ENCODE assay signal across 8 cellular contexts in genomic region chr20:354298-354977, GRCh38. TPM values are rescaled to one million over a fixed set of nuclear protein-coding genes. Genes with fewer than 3 reads are reported as not detected.
DNase-seq lines count a peak whose midpoint lies in the region; ATAC-seq, FAIRE-seq and TF ChIP-seq lines count a peak whose summit lies in the region.

No MANE protein-coding gene starts in this region.

- ATAC-seq in HCT116 = peak; percentile 99

- no peaks in the 10 kb centered on the region for H3K9me2 ChIP-seq in HCT116 (ENCODE audit: insufficient read depth)

- peaks cover 0 to 8% of the 10 kb centered on the region in 2 experiments; a peak in 3 of 4 replicates for H3K4me1 ChIP-seq in HCT116 (ENCODE audit: control insufficient read depth in 1 of 2, insufficient read depth in 2 of 2, low read length in 2 of 2)
- H3K4me1 ChIP-seq in cardiac muscle cell (ENCODE audit: low read depth) = no peaks in the 10 kb centered on the region

- no peaks in the 10 kb centered on the region for H4K20me1 ChIP-seq in HCT116 (ENCODE audit: insufficient read depth)

- H3K79me2 ChIP-seq in HCT116 (ENCODE audit: insufficient read depth, low read length) = no peaks in the 10 kb centered on the region

- no peak for TF ChIP-seq POLR2A in HCT116 (IDR thresholded peaks at IDR 0.05; ENCODE audit: borderline replicate concordance, extremely low read depth, insufficient read depth, insufficient read length)

- intact Hi-C loops in HCT116 (cut with micrococcal nuclease) = loop anchor here (1.0 to 5.0 kb wide), 6 partner anchors 63 to 383 kb away; no protein-coding TSS in a partner anchor

- peak overlapping the region; percentile 41; the same call in 1 of the 2 replicates for H3K4me2 ChIP-seq in HCT116 (ENCODE audit: low read length)

- no peaks in the 10 kb centered on the region for H3K9me3 ChIP-seq in HCT116 (ENCODE audit: control insufficient read depth in 1 of 2, insufficient read depth in 1 of 2, low read depth in 1 of 2, low read length in 2 of 2)
- H3K9me3 ChIP-seq in cardiac muscle cell (ENCODE audit: low read depth) = no peaks in the 10 kb centered on the region

- H3K9me3 Mint-ChIP-seq in activated naive CD4-positive, alpha-beta T cell treated with anti-CD3 and anti-CD28 coated beads, Interleukin-2, amount 10 ng/mL, durations not matched to agents 7 days and 5 days = no peaks in the 10 kb centered on the region

- H2AFZ ChIP-seq in HCT116 (ENCODE audit: low read depth, low read length, poor library complexity, severe bottlenecking) = no peak overlapping the region

- POLR2A ChIA-PET in HCT116 (lab: Charles Lee) = interaction anchor here (0.6 to 20.0 kb wide), 4 partner anchors 8 to 77 kb away, joined by 3 to 779 read pairs (median 5); partner anchors contain the start of gene TRIB3

- RAD21 ChIA-PET in HCT116 (lab: Charles Lee; ENCODE audit: low non-redundant PET in 1 of 2, low total read pairs in 2 of 2, uncharacterized antibody in 2 of 2, unreplicated experiment in 2 of 2) = no interaction called here

- TF ChIP-seq RAD21 in HCT116 (IDR thresholded peaks at IDR 0.05; ENCODE audit: low read depth) = peak; percentile 99

- H3K27me3 Mint-ChIP-seq in activated naive CD4-positive, alpha-beta T cell treated with anti-CD3 and anti-CD28 coated beads, Interleukin-2, amount 10 ng/mL, durations not matched to agents 7 days and 5 days = peaks cover 25% of the 10 kb centered on the region

- peak; percentile 90 to 94 (median 91) for TF ChIP-seq CTCF in HCT116 (IDR thresholded peaks at IDR 0.05 in 2 of 3, conservative IDR thresholded peaks at IDR 0.05 in 1 of 3; ENCODE audit: borderline replicate concordance in 1 of 3, insufficient read depth in 1 of 3, low read depth in 2 of 3, low read length in 2 of 3)
- TF ChIP-seq CTCF in cardiac muscle cell (IDR thresholded peaks at IDR 0.05; ENCODE audit: low read depth, low read length) = peak; percentile 90

- peaks cover 13% of the 10 kb centered on the region for H3K4me1 Mint-ChIP-seq in activated naive CD4-positive, alpha-beta T cell treated with anti-CD3 and anti-CD28 coated beads, Interleukin-2, amount 10 ng/mL, durations not matched to agents 7 days and 5 days

- no peak overlapping the region for H3K9ac ChIP-seq in HCT116 (ENCODE audit: low read length)

- no peaks in the 10 kb centered on the region for H3K27me3 ChIP-seq in HCT116 (ENCODE audit: insufficient read depth, low read length)
- no peaks in the 10 kb centered on the region for H3K27me3 ChIP-seq in cardiac muscle cell

- no peak overlapping the region for H3K27ac Mint-ChIP-seq in activated naive CD4-positive, alpha-beta T cell treated with anti-CD3 and anti-CD28 coated beads, Interleukin-2, amount 10 ng/mL, durations not matched to agents 7 days and 5 days

- H3K36me3 ChIP-seq in HCT116 (ENCODE audit: control insufficient read depth in 1 of 2, insufficient read depth in 2 of 2, low read length in 2 of 2) (no peaks in the 10 kb centered on the region), cardiac muscle cell (peaks cover 9% of the 10 kb centered on the region)

- no peaks in the 10 kb centered on the region for H3K36me3 Mint-ChIP-seq in activated naive CD4-positive, alpha-beta T cell treated with anti-CD3 and anti-CD28 coated beads, Interleukin-2, amount 10 ng/mL, durations not matched to agents 7 days and 5 days

- H3K27ac ChIP-seq in HCT116 (ENCODE audit: low read depth, low read length) (no peak overlapping the region), cardiac muscle cell (no peak overlapping the region)

- no peak overlapping the region for H3K4me3 Mint-ChIP-seq in activated naive CD4-positive, alpha-beta T cell treated with anti-CD3 and anti-CD28 coated beads, Interleukin-2, amount 10 ng/mL, durations not matched to agents 7 days and 5 days

- H3K4me3 ChIP-seq in HCT116 (replicated peaks in 1 of 2; ENCODE audit: low read depth in 1 of 2, low read length in 2 of 2) (no peak overlapping the region), cardiac muscle cell (no peak overlapping the region)

- CTCF ChIA-PET in HCT116 (lab: Charles Lee) = interaction anchor here (0.9 to 2.7 kb wide), 10 partner anchors 15 to 414 kb away, joined by 3 to 29 read pairs (median 6); partner anchors contain the start of gene SLC52A3
- CTCF ChIA-PET in activated naive CD4-positive, alpha-beta T cell treated with anti-CD3 and anti-CD28 coated beads, Interleukin-2, amount 10 ng/mL, durations not matched to agents 7 days and 5 days (lab: Charles Lee) = interaction anchor here (0.6 to 5.8 kb wide), 16 partner anchors 9 to 313 kb away, joined by 3 to 51 read pairs (median 5); no protein-coding TSS in a partner anchor

- DNase-seq in HCT116 (ENCODE audit: low read depth, low spot score) (peak; percentile 59), NCI-H1092 (lab: John Stamatoyannopoulos, UW) (peak; percentile 46), SK-N-DZ (ENCODE audit: low spot score) (peak; percentile 79), cardiac muscle cell (ENCODE audit: low read depth in 1 of 2, low spot score in 1 of 2) (peak; percentile 82 to 85), putamen (ENCODE audit: low spot score) (peak; percentile 74), GOT3 (lab: John Stamatoyannopoulos, UW) (no peak)
- peak; percentile 85 for DNase-seq in activated naive CD4-positive, alpha-beta T cell treated with anti-CD3 and anti-CD28 coated beads, Interleukin-2, amount 10 ng/mL, durations not matched to agents 7 days and 5 days

- no TSS peak for BruUV-seq in HCT116 (replicated peaks; lab: Mats Ljungman, UMichigan)

- peak; percentile 71 for FAIRE-seq in G401.6 (lab: Jason Lieb, UNC)

TF ChIP-seq in HCT116, 20 proteins besides CTCF, POLR2A, EP300 and RAD21:
- TF ChIP-seq SP1 (IDR thresholded peaks at IDR 0.05; ENCODE audit: low read depth) (no peak), ELF1 (IDR thresholded peaks at IDR 0.05; ENCODE audit: borderline replicate concordance, low read depth) (no peak), FOSL1 (IDR thresholded peaks at IDR 0.05; ENCODE audit: low read depth) (no peak), EZH2phosphoT487 (IDR thresholded peaks at IDR 0.05; ENCODE audit: borderline replicate concordance) (no peak)

RNA-seq across cellular contexts. Expression of gene NRSN2, which starts 7.5 kb away (rescaled TPM):
- total RNA-seq in HCT116 (2021; ENCODE audit: unreplicated experiment) = 1.9 TPM
- polyA plus RNA-seq in HCT116 (2012) = 2.0 and 2.5 TPM in 2 replicates
- 26.4 and 29.4 TPM in 2 replicates for polyA plus RNA-seq in SK-N-DZ (2014; cell fraction: cytosol; rRNA removed)
- 14.7 and 28.9 TPM in 2 replicates for polyA plus RNA-seq in SK-N-DZ (2014; cell fraction: nucleus; rRNA removed)
- total RNA-seq in cardiac muscle cell = 111 and 190 TPM in 2 replicates
- polyA plus RNA-seq in cardiac muscle cell = 135 and 170 TPM in 2 replicates

RNA-seq across cellular contexts. Expression of gene TRIB3, which starts 26.1 kb away (rescaled TPM):
- 113 TPM for total RNA-seq in HCT116 (2021; ENCODE audit: unreplicated experiment)
- polyA plus RNA-seq in HCT116 (2012) = 184 and 189 TPM in 2 replicates
- polyA plus RNA-seq in SK-N-DZ (2014; cell fraction: cytosol; rRNA removed) = 19.6 and 25.6 TPM in 2 replicates
- 10.6 and 16.7 TPM in 2 replicates for polyA plus RNA-seq in SK-N-DZ (2014; cell fraction: nucleus; rRNA removed)
- total RNA-seq in cardiac muscle cell = 7.0 and 9.0 TPM in 2 replicates
- polyA plus RNA-seq in cardiac muscle cell = 5.3 and 7.2 TPM in 2 replicates

RNA-seq across cellular contexts. Expression of gene SOX12, which starts 29.1 kb away (rescaled TPM):
- total RNA-seq in HCT116 (2021; ENCODE audit: unreplicated experiment) (40.4 TPM), cardiac muscle cell (57.6 and 79.8 TPM in 2 replicates)
- polyA plus RNA-seq in HCT116 (2012) = 21.0 and 24.0 TPM in 2 replicates
- 17.4 and 22.3 TPM in 2 replicates for polyA plus RNA-seq in SK-N-DZ (2014; cell fraction: cytosol; rRNA removed)
- polyA plus RNA-seq in SK-N-DZ (2014; cell fraction: nucleus; rRNA removed) = 24.7 and 43.1 TPM in 2 replicates
- polyA plus RNA-seq in cardiac muscle cell = 41.9 and 49.9 TPM in 2 replicates

RNA-seq across cellular contexts. Expression of gene RBCK1, which starts 53.7 kb away (rescaled TPM):
- total RNA-seq in HCT116 (2021; ENCODE audit: unreplicated experiment) (180 TPM), cardiac muscle cell (81.3 and 104 TPM in 2 replicates)
- polyA plus RNA-seq in HCT116 (2012) = 404 and 522 TPM in 2 replicates
- polyA plus RNA-seq in SK-N-DZ (2014; cell fraction: cytosol; rRNA removed) = 42.3 and 48.9 TPM in 2 replicates
- polyA plus RNA-seq in SK-N-DZ (2014; cell fraction: nucleus; rRNA removed) = 56.0 and 90.3 TPM in 2 replicates
- 51.5 and 75.9 TPM in 2 replicates for polyA plus RNA-seq in cardiac muscle cell

RNA-seq across cellular contexts. Expression of gene ZCCHC3, which starts 57.1 kb away (rescaled TPM):
- total RNA-seq in HCT116 (2021; ENCODE audit: unreplicated experiment) (19.3 TPM), cardiac muscle cell (49.9 and 63.8 TPM in 2 replicates)
- polyA plus RNA-seq in HCT116 (2012) = 12.2 and 13.8 TPM in 2 replicates
- 15.5 and 26.9 TPM in 2 replicates for polyA plus RNA-seq in SK-N-DZ (2014; cell fraction: cytosol; rRNA removed)
- 18.5 and 21.7 TPM in 2 replicates for polyA plus RNA-seq in SK-N-DZ (2014; cell fraction: nucleus; rRNA removed)
- 43.7 and 53.1 TPM in 2 replicates for polyA plus RNA-seq in cardiac muscle cell

Comparison
In these comparisons a context has a peak if more than half of its experiments do, and no peak if none do; other contexts are left out.
1. RNA of gene NRSN2, which starts 7.5 kb away (total RNA-seq): 111 to 190 TPM in cardiac muscle cell; 1.9 TPM in HCT116 (single experiment); every median in the first group is over 10 times any median in the second.
2. RNA of gene TRIB3, which starts 26.1 kb away (total RNA-seq): 113 TPM in HCT116 (single experiment); 7.0 to 9.0 TPM in cardiac muscle cell; every median in the first group is over 10 times any median in the second.